In the genomic region with DNA sequence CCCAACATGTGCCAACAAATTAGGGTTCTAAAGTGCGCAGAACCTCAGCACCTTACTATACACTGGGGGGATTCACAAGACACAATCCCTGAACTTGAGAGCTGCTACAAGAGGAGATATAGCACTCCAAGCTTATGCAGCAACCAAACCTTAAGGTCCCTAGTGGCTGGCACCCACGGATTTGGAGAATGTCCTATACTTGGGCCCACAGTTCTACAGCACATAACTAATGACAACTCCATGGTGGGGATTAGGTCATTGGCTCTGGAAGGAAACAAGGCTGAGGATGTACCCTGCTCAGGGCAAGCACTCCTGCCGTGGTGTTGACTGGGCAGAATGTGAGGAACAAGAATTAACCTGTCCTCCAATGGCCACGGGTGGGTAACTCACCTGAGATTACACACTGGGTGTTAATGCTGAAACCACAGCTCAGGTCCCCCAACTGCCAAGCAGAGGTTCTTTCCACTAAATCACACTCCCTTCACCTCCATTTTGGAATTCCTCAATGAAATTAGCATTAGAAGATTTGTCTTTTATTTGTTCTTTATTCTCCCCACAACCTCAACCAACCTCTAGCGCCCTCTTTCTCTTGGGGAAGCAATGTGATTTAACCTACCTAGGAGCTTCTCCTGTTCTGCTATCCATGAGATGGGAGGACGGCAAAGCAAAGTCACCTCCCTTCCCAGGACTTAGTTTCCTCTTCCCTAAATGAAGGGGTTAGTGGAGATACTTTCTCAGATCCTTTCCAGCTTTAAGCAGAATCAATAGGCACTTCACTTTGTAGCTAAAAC, we compare ENCODE assay signal across 19 cellular contexts. TPM values are rescaled to one million over a fixed set of nuclear protein-coding genes. Genes with fewer than 3 reads are reported as not detected.
A peak's percentile ranks its signal among the peaks of the same experiment; 100 is the strongest.
DNase-seq lines count a peak whose midpoint lies in the region; ATAC-seq and TF ChIP-seq lines count a peak whose summit lies in the region.
"Had no signal": no experiment of that assay in that cellular context is flagged by ENCODE, and none has a peak within 500 bp of the region (broad histone marks: within the 10 kb centered on the region; RNA-seq: fewer than 3 reads in every experiment).

No MANE protein-coding gene starts in this region.

- no peaks in the 10 kb centered on the region for H3K9me3 Mint-ChIP-seq in endodermal cell
- H3K9me3 Mint-ChIP-seq: activated naive CD8-positive, alpha-beta T cell treated with anti-CD3 and anti-CD28 coated beads, Interleukin-2, amount 10 ng/mL, durations not matched to agents 7 days and 5 days; activated T-cell treated with anti-CD3 and anti-CD28 coated beads, Interleukin-2, amount 50 U/mL, for 72 hours had no signal

- 0 out of 2 replicates have a peak, but pooled peaks cover 4% of the 10 kb centered on the region for H4K20me1 ChIP-seq in OCI-LY7 (ENCODE audit: insufficient read depth, low read length)

- CTCF ChIA-PET in OCI-LY7 (lab: Charles Lee; ENCODE audit: unreplicated experiment): interaction anchor here (0.6 kb wide), 1 partner anchor 30 kb away, joined by 3 read pairs; no protein-coding TSS in a partner anchor

- H3K4me1 Mint-ChIP-seq in endodermal cell: peaks cover 8% of the 10 kb centered on the region

- intact Hi-C loops in OCI-LY7 (cut with micrococcal nuclease; ENCODE audit: unreplicated experiment) (no loop called here), left lung (cut with DNase I) (no loop called here)

- no peak overlapping the region for H3K9ac ChIP-seq in endodermal cell (ENCODE audit: extremely low read depth, low read length, poor library complexity, severe bottlenecking)
- H3K9ac ChIP-seq: BLaER1 treated with 17β-estradiol and CSF1 and Interleukin-3, amounts not matched to agents 10 nM and 100 nM had no signal

- H3K27ac Mint-ChIP-seq in endodermal cell: no peak overlapping the region
- H3K27ac Mint-ChIP-seq: activated naive CD8-positive, alpha-beta T cell treated with anti-CD3 and anti-CD28 coated beads, Interleukin-2, amount 10 ng/mL, durations not matched to agents 7 days and 5 days; activated T-cell treated with anti-CD3 and anti-CD28 coated beads, Interleukin-2, amount 50 U/mL, for 72 hours had no signal

- no peaks in the 10 kb centered on the region for H3K36me3 ChIP-seq in OCI-LY7 (ENCODE audit: insufficient read depth, low read length)
- no peaks in the 10 kb centered on the region for H3K36me3 ChIP-seq in endodermal cell (ENCODE audit: control insufficient read depth, insufficient read depth, low read length)
- H3K36me3 ChIP-seq in left lung: no peaks in the 10 kb centered on the region

- H3K27me3 ChIP-seq in endodermal cell (ENCODE audit: control insufficient read depth, insufficient read depth, low read length, poor library complexity, severe bottlenecking) (peaks cover 31% of the 10 kb centered on the region), left lung (no peaks in the 10 kb centered on the region)
- H3K27me3 ChIP-seq: BLaER1 treated with 17β-estradiol and CSF1 and Interleukin-3, amounts not matched to agents 10 nM and 100 nM; body of pancreas had no signal

- whole genome bisulfite sequencing in endodermal cell (ENCODE audit: insufficient coverage in 1 of 2, insufficient read length in 1 of 2), 2 experiments: 91 to 92% methylated on average over 4 to 6 of the region's 6 CpGs

- no peak for ATAC-seq in left lung
- ATAC-seq: activated T-cell treated with anti-CD3 and anti-CD28 coated beads, Interleukin-2, amount 50 U/mL, for 72 hours; body of pancreas; HepG2 had no signal

- DNase-seq in activated T-cell treated with anti-CD3 and anti-CD28 coated beads, Interleukin-2, amount 50 U/mL, for 48 hours: peak; percentile 15 to 16
- no peak for DNase-seq in activated T-cell treated with anti-CD3 and anti-CD28 coated beads, Interleukin-2, amount 50 U/mL, for 1 hour
- DNase-seq in OCI-LY7 (ENCODE audit: low spot score): no peak
- DNase-seq in endodermal cell: no peak
- no peak for DNase-seq in H4 (ENCODE audit: low spot score)
- DNase-seq in midbrain (lab: John Stamatoyannopoulos, UW): no peak
- DNase-seq in left lung: no peak
- DNase-seq in activated naive CD4-positive, alpha-beta T cell (lab: John Stamatoyannopoulos, UW): no peak
- DNase-seq: activated CD4-positive, alpha-beta T cell treated with anti-CD3 and anti-CD28 coated beads, Interleukin-2, amount 50 U/mL, for 4 hours; activated naive CD8-positive, alpha-beta T cell treated with anti-CD3 and anti-CD28 coated beads, Interleukin-2, amount 10 ng/mL, durations not matched to agents 7 days and 5 days; activated T-cell treated with anti-CD3 and anti-CD28 coated beads, Interleukin-2, amount 50 U/mL, for 72 hours; body of pancreas; cortex of kidney; foreskin melanocyte; NCI-H2029 treated with DMSO at 0.1 percent for 48 hours; NCI-H510A treated with DMSO at 0.1 percent for 48 hours; Right ventricle myocardium superior had no signal

- H3K79me2 ChIP-seq in OCI-LY7 (ENCODE audit: insufficient read depth, low read depth, low read length): no peaks in the 10 kb centered on the region

- H3K9me2 ChIP-seq in OCI-LY7 (ENCODE audit: insufficient read depth, low read length): no peaks in the 10 kb centered on the region

- H3K4me2 ChIP-seq in OCI-LY7 (ENCODE audit: low read length): no peak overlapping the region

- TF ChIP-seq CTCF in OCI-LY7 (conservative IDR thresholded peaks at IDR 0.05; ENCODE audit: low read length): peak; percentile 32; the same call in 1 of the 2 replicates
- TF ChIP-seq CTCF in endodermal cell (conservative IDR thresholded peaks at IDR 0.05): peak; percentile 48
- TF ChIP-seq CTCF in left lung (IDR thresholded peaks at IDR 0.05): no peak

- peaks cover 11% of the 10 kb centered on the region for H3K27me3 Mint-ChIP-seq in endodermal cell (ENCODE audit: insufficient read depth)

- no TSS peak for BruUV-seq in OCI-LY7 (replicated peaks; lab: Mats Ljungman, UMichigan)

- no peak overlapping the region for H2AFZ ChIP-seq in OCI-LY7 (ENCODE audit: low read length)

- H3K4me3 ChIP-seq in OCI-LY7 (ENCODE audit: low read depth, low read length, poor library complexity, severe bottlenecking): no peak overlapping the region
- H3K4me3 ChIP-seq in endodermal cell (ENCODE audit: low read length): no peak overlapping the region
- H3K4me3 ChIP-seq in left lung: no peak overlapping the region
- H3K4me3 ChIP-seq: BLaER1 treated with 17β-estradiol and CSF1 and Interleukin-3, amounts not matched to agents 10 nM and 100 nM; body of pancreas had no signal

- H3K9me3 ChIP-seq in OCI-LY7 (ENCODE audit: low read length) (no peaks in the 10 kb centered on the region), endodermal cell (ENCODE audit: control insufficient read depth, low read length) (no peaks in the 10 kb centered on the region), left lung (no peaks in the 10 kb centered on the region)
- H3K9me3 ChIP-seq: BLaER1 treated with 17β-estradiol and CSF1 and Interleukin-3, amounts not matched to agents 10 nM and 100 nM; body of pancreas had no signal

- no peak overlapping the region for H3K4me3 Mint-ChIP-seq in endodermal cell
- H3K4me3 Mint-ChIP-seq: activated naive CD8-positive, alpha-beta T cell treated with anti-CD3 and anti-CD28 coated beads, Interleukin-2, amount 10 ng/mL, durations not matched to agents 7 days and 5 days had no signal

- H3K4me1 ChIP-seq in OCI-LY7 (ENCODE audit: insufficient read depth, low read length, poor library complexity, severe bottlenecking) (no peaks in the 10 kb centered on the region), endodermal cell (ENCODE audit: control insufficient read depth, insufficient read depth, low read length) (no peaks in the 10 kb centered on the region), left lung (peaks cover 0 to 6% of the 10 kb centered on the region in 2 donors)
- H3K4me1 ChIP-seq: body of pancreas had no signal

- POLR2A ChIA-PET in OCI-LY7 (lab: Charles Lee): no interaction called here

- no peak overlapping the region for H3K27ac ChIP-seq in OCI-LY7 (ENCODE audit: low read depth, low read length, poor library complexity, severe bottlenecking)
- H3K27ac ChIP-seq in endodermal cell (ENCODE audit: low read depth, low read length): no peak overlapping the region
- H3K27ac ChIP-seq in left lung: no peak overlapping the region
- H3K27ac ChIP-seq: body of pancreas had no signal

- H3K36me3 Mint-ChIP-seq in endodermal cell (ENCODE audit: low read depth): no peaks in the 10 kb centered on the region

RNA-seq across cellular contexts. Expression of gene TRERF1, which starts 32.0 kb away (rescaled TPM):
- total RNA-seq in OCI-LY7 (2014; rRNA removed; shearing (Covaris generic)): 4.6 and 5.7 TPM in 2 replicates
- total RNA-seq in OCI-LY7 (2022) (12.2 and 12.9 TPM in 2 replicates), endodermal cell (1 to 10 TPM; 4.7 to 5.3 TPM), left lung (1 to 10 TPM; 3.7 to 6.7 TPM)
- polyA plus RNA-seq in endodermal cell (2013, experiment 1 of 2): 9.3 TPM
- 7.7 TPM for polyA plus RNA-seq in endodermal cell (2013, experiment 2 of 2)
- total RNA-seq in H4 (2014; rRNA removed; shearing (Covaris generic)): 4.3 and 5.2 TPM in 2 replicates
- polyA plus RNA-seq: HepG2 had no signal

Comparison
In these comparisons a context has a peak if more than half of its experiments do, and no peak if none do; other contexts are left out.
1. DNase-seq: peak in activated T-cell treated with anti-CD3 and anti-CD28 coated beads, Interleukin-2, amount 50 U/mL, for 48 hours (2 of 2); none in activated T-cell treated with anti-CD3 and anti-CD28 coated beads, Interleukin-2, amount 50 U/mL, for 1 hour (single experiment), OCI-LY7 (single experiment), endodermal cell (single experiment), H4 (single experiment), midbrain (single experiment), left lung (0 of 2) and activated naive CD4-positive, alpha-beta T cell (0 of 4).
2. CTCF ChIP-seq: peak in OCI-LY7 (single experiment) and endodermal cell (single experiment); none in left lung (0 of 2).